ENCODE assay signal across 18 cellular contexts in genomic region chr2:30272286-30272685, GRCh38. TPM values are rescaled to one million over a fixed set of nuclear protein-coding genes. Genes with fewer than 3 reads are reported as not detected.
DNase-seq lines count a peak whose midpoint lies in the region; ATAC-seq, FAIRE-seq and TF ChIP-seq lines count a peak whose summit lies in the region.
"Had no signal": no experiment of that assay in that cellular context is flagged by ENCODE, and none has a peak within 500 bp of the region (broad histone marks: within the 10 kb centered on the region; RNA-seq: fewer than 3 reads in every experiment).

No MANE protein-coding gene starts in this region.

- TF ChIP-seq POLR2A in H1 (IDR thresholded peaks at IDR 0.05; ENCODE audit: control extremely low read depth in 1 of 2, low read depth in 2 of 2, low read length in 2 of 2) = no peak
- no peak for TF ChIP-seq POLR2A in transverse colon (IDR thresholded peaks at IDR 0.05)

- peaks cover 9% of the 10 kb centered on the region for H3K36me3 Mint-ChIP-seq in activated CD8-positive, alpha-beta T cell treated with anti-CD3 and anti-CD28 coated beads for 36 hours (ENCODE audit: low read depth)
- peaks cover 1% of the 10 kb centered on the region for H3K36me3 Mint-ChIP-seq in activated CD8-positive, alpha-beta T cell treated with anti-CD3 and anti-CD28 coated beads, Interleukin-2, amount 10 ng/mL, durations not matched to agents 7 days and 5 days (ENCODE audit: low read depth)
- no peaks in the 10 kb centered on the region for H3K36me3 Mint-ChIP-seq in type B pancreatic cell

- intact Hi-C loops in activated CD8-positive, alpha-beta T cell treated with anti-CD3 and anti-CD28 coated beads for 36 hours (cut with micrococcal nuclease) = no loop called here
- intact Hi-C loops in transverse colon (cut with DNase I; ENCODE audit: low total_unique reads) = no loop called here

- no peaks in the 10 kb centered on the region for H3K27me3 Mint-ChIP-seq in activated CD8-positive, alpha-beta T cell treated with anti-CD3 and anti-CD28 coated beads for 36 hours
- H3K27me3 Mint-ChIP-seq in activated CD8-positive, alpha-beta T cell treated with anti-CD3 and anti-CD28 coated beads, Interleukin-2, amount 10 ng/mL, durations not matched to agents 7 days and 5 days (ENCODE audit: low read depth) = no peaks in the 10 kb centered on the region
- H3K27me3 Mint-ChIP-seq in type B pancreatic cell = no peaks in the 10 kb centered on the region

- H3K27me3 ChIP-seq in SJSA1 (replicated peaks) (no peaks in the 10 kb centered on the region), H1 (replicated peaks in 1 of 4; ENCODE audit: control insufficient read depth in 3 of 4, extremely low read depth in 1 of 4, insufficient read depth in 3 of 4, low read length in 3 of 4) (no peaks in the 10 kb centered on the region), transverse colon (no peaks in the 10 kb centered on the region)

- TF ChIP-seq RAD21 in H1 (IDR thresholded peaks at IDR 0.05 in 1 of 2, conservative IDR thresholded peaks at IDR 0.05 in 1 of 2; ENCODE audit: low read depth in 2 of 2, low read length in 2 of 2) = no peak

- no peak for DNase-seq in activated CD8-positive, alpha-beta T cell treated with anti-CD3 and anti-CD28 coated beads for 36 hours
- no peak for DNase-seq in activated CD8-positive, alpha-beta T cell treated with anti-CD3 and anti-CD28 coated beads, Interleukin-2, amount 10 ng/mL, durations not matched to agents 7 days and 5 days
- DNase-seq in SJSA1 (ENCODE audit: low read depth in 1 of 2, low spot score in 2 of 2) (no peak), H1 (ENCODE audit: low read depth in 1 of 2, low spot score in 2 of 2) (no peak), type B pancreatic cell (ENCODE audit: extremely low spot score, unreplicated experiment) (no peak), HT-29 (ENCODE audit: low spot score) (no peak), transverse colon (no peak)
- DNase-seq: C1 segment of cervical spinal cord; GDM1; HCEC 1CT; KG1; NCI-H1417 treated with DMSO at 0.1 percent for 48 hours; NCI-H1930; NCI-H2171; NCI-H446 treated with DMSO at 0.1 percent for 48 hours; NK-92 treated with Interleukin-12 subunit alpha and Interleukin-12 subunit beta, amount 100 ng/mL, for 24 hours had no signal

- no peak for FAIRE-seq in H1 (lab: Jason Lieb, UNC)
- FAIRE-seq: A204.1, GM12878 had no signal

- no peak overlapping the region for H3K14ac ChIP-seq in H1 (ENCODE audit: insufficient read length)

- H3K4ac ChIP-seq in H1 (replicated peaks; ENCODE audit: insufficient read length, low read depth, low read length) = no peak overlapping the region

- no peak overlapping the region for H2BK15ac ChIP-seq in H1 (ENCODE audit: low read length)

- no peak overlapping the region for H3K23ac ChIP-seq in H1 (ENCODE audit: insufficient read length)

- in situ Hi-C loops in transverse colon (cut with MboI; ENCODE audit: low pct_ligation_motif_present in 1 of 4, low pct_unique_long_range_greater_than_20kb in 1 of 4, low sequenced_read_pairs in 3 of 4) = no loop called here

- H3K9me3 Mint-ChIP-seq in activated CD8-positive, alpha-beta T cell treated with anti-CD3 and anti-CD28 coated beads for 36 hours = no peaks in the 10 kb centered on the region
- no peaks in the 10 kb centered on the region for H3K9me3 Mint-ChIP-seq in activated CD8-positive, alpha-beta T cell treated with anti-CD3 and anti-CD28 coated beads, Interleukin-2, amount 10 ng/mL, durations not matched to agents 7 days and 5 days (ENCODE audit: insufficient read depth)
- peaks cover 5% of the 10 kb centered on the region for H3K9me3 Mint-ChIP-seq in type B pancreatic cell

- POLR2A ChIA-PET in activated CD8-positive, alpha-beta T cell treated with anti-CD3 and anti-CD28 coated beads for 36 hours (lab: Charles Lee) = interaction anchor here (0.9 to 3.7 kb wide), 4 partner anchors 37 to 45 kb away, joined by 4 to 19 read pairs (median 6); no protein-coding TSS in a partner anchor
- POLR2A ChIA-PET in activated CD8-positive, alpha-beta T cell treated with anti-CD3 and anti-CD28 coated beads, Interleukin-2, amount 10 ng/mL, durations not matched to agents 7 days and 5 days (lab: Charles Lee) = no interaction called here
- POLR2A ChIA-PET in H1 (lab: Charles Lee; ENCODE audit: partially characterized antibody) = no interaction called here

- no peak overlapping the region for H3K4me3 Mint-ChIP-seq in activated CD8-positive, alpha-beta T cell treated with anti-CD3 and anti-CD28 coated beads for 36 hours
- no peak overlapping the region for H3K4me3 Mint-ChIP-seq in activated CD8-positive, alpha-beta T cell treated with anti-CD3 and anti-CD28 coated beads, Interleukin-2, amount 10 ng/mL, durations not matched to agents 7 days and 5 days
- no peak overlapping the region for H3K4me3 Mint-ChIP-seq in type B pancreatic cell

- no peaks in the 10 kb centered on the region for H3K23me2 ChIP-seq in H1 (ENCODE audit: low read depth, low read length)

- H3K4me3 ChIP-seq in SJSA1 (no peak overlapping the region), H1 (ENCODE audit: extremely low read depth in 1 of 4, insufficient read depth in 2 of 4, low read depth in 3 of 4, low read length in 4 of 4) (no peak overlapping the region), transverse colon (no peak overlapping the region)
- H3K4me3 ChIP-seq: GM12878 had no signal

- H2AK5ac ChIP-seq in H1 (ENCODE audit: low read depth, low read length) = no peak overlapping the region

- no peak overlapping the region for H3K56ac ChIP-seq in H1 (replicated peaks; ENCODE audit: insufficient read length, low read depth, low read length)

- H4K91ac ChIP-seq in H1 (replicated peaks; ENCODE audit: insufficient read length, low read length) = no peak overlapping the region

- TF ChIP-seq EP300 in H1 (IDR thresholded peaks at IDR 0.05; ENCODE audit: borderline replicate concordance in 1 of 2, low read depth in 2 of 2, low read length in 2 of 2) (no peak), transverse colon (IDR thresholded peaks at IDR 0.05; ENCODE audit: low read depth) (no peak)

- no peaks in the 10 kb centered on the region for H3K36me3 ChIP-seq in SJSA1
- H3K36me3 ChIP-seq in H1 (ENCODE audit: control insufficient read depth in 2 of 4, insufficient read depth in 4 of 4, low read length in 3 of 4) = no peaks in the 10 kb centered on the region
- H3K36me3 ChIP-seq in transverse colon = no peaks in the 10 kb centered on the region

- H2BK12ac ChIP-seq in H1 (ENCODE audit: low read depth, low read length) = no peak overlapping the region

- no peaks in the 10 kb centered on the region for H3K79me1 ChIP-seq in H1 (ENCODE audit: low read depth, low read length)

- H3K9me3 ChIP-seq in SJSA1 (replicated peaks) (no peaks in the 10 kb centered on the region), H1 (ENCODE audit: insufficient read depth in 2 of 2, low read depth in 1 of 2, low read length in 1 of 2) (no peaks in the 10 kb centered on the region), transverse colon (no peaks in the 10 kb centered on the region)

- H4K20me1 ChIP-seq in H1 (replicated peaks in 1 of 2; ENCODE audit: control insufficient read depth in 1 of 2, insufficient read depth in 2 of 2, low read length in 2 of 2) = no peaks in the 10 kb centered on the region

- H2AFZ ChIP-seq in H1 (ENCODE audit: low read length) = no peak overlapping the region

- no peak overlapping the region for H2BK120ac ChIP-seq in H1 (replicated peaks; ENCODE audit: low read depth, low read length)

- peak overlapping the region; percentile 89 for H3K27ac Mint-ChIP-seq in activated CD8-positive, alpha-beta T cell treated with anti-CD3 and anti-CD28 coated beads for 36 hours
- H3K27ac Mint-ChIP-seq in activated CD8-positive, alpha-beta T cell treated with anti-CD3 and anti-CD28 coated beads, Interleukin-2, amount 10 ng/mL, durations not matched to agents 7 days and 5 days = no peak overlapping the region
- H3K27ac Mint-ChIP-seq in type B pancreatic cell = peak overlapping the region; percentile 96

- no peak overlapping the region for H4K5ac ChIP-seq in H1 (ENCODE audit: insufficient read length, low read depth, low read length)

- no peak for TF ChIP-seq CTCF in activated CD8-positive, alpha-beta T cell treated with anti-CD3 and anti-CD28 coated beads for 36 hours (IDR thresholded peaks at IDR 0.05)
- TF ChIP-seq CTCF in H1 (IDR thresholded peaks at IDR 0.05; ENCODE audit: control extremely low read depth in 1 of 3, insufficient read depth in 1 of 3, low read depth in 1 of 3, low read length in 3 of 3) = no peak
- TF ChIP-seq CTCF in type B pancreatic cell (conservative IDR thresholded peaks at IDR 0.05) = no peak
- no peak for TF ChIP-seq CTCF in transverse colon (IDR thresholded peaks at IDR 0.05)

- H3K27ac ChIP-seq in SJSA1 (peak overlapping the region; percentile 94), H1 (ENCODE audit: low read depth, low read length) (no peak overlapping the region), transverse colon (no peak overlapping the region)

- CTCF ChIA-PET in activated CD8-positive, alpha-beta T cell treated with anti-CD3 and anti-CD28 coated beads for 36 hours (lab: Charles Lee) = interaction anchor here (1.4 kb wide), 1 partner anchor 33 kb away, joined by 9 read pairs; no protein-coding TSS in a partner anchor
- CTCF ChIA-PET in activated CD8-positive, alpha-beta T cell treated with anti-CD3 and anti-CD28 coated beads, Interleukin-2, amount 10 ng/mL, durations not matched to agents 7 days and 5 days (lab: Charles Lee) = interaction anchor here (1.0 to 1.4 kb wide), 2 partner anchors 16 to 70 kb away, joined by 3 read pairs; no protein-coding TSS in a partner anchor
- CTCF ChIA-PET in H1 (lab: Charles Lee; ENCODE audit: partially characterized antibody) = interaction anchor here (0.8 to 3.7 kb wide), 4 partner anchors 33 to 433 kb away, joined by 3 to 13 read pairs (median 4); no protein-coding TSS in a partner anchor

- ATAC-seq in activated CD8-positive, alpha-beta T cell treated with anti-CD3 and anti-CD28 coated beads for 36 hours = no peak
- ATAC-seq in activated CD8-positive, alpha-beta T cell treated with anti-CD3 and anti-CD28 coated beads, Interleukin-2, amount 10 ng/mL, durations not matched to agents 7 days and 5 days = no peak
- ATAC-seq: GM12878 had no signal

- H3K9ac ChIP-seq in H1 (replicated peaks in 1 of 4; ENCODE audit: extremely low read depth in 1 of 4, low read depth in 3 of 4, low read length in 3 of 4) = no peak overlapping the region

- no peak overlapping the region; the same call in 1 of the 2 replicates for H3K18ac ChIP-seq in H1 (ENCODE audit: extremely low read depth, low read length)

- H3K4me1 ChIP-seq in SJSA1 (replicated peaks) (peaks cover 47% of the 10 kb centered on the region), H1 (replicated peaks in 1 of 4; ENCODE audit: control insufficient read depth in 3 of 4, insufficient read depth in 4 of 4, low read length in 3 of 4) (0 out of 7 replicates have a peak, but pooled peaks cover 0 to 5% (median 0%) of the 10 kb centered on the region in 4 experiments), transverse colon (peaks cover 5 to 36% (median 23%) of the 10 kb centered on the region in 4 donors)

- H4K8ac ChIP-seq in H1 (ENCODE audit: extremely low read depth, insufficient read depth, low read length) = no peak overlapping the region

- peak overlapping the region; percentile 10; the same call in 1 of the 2 replicates for H2BK5ac ChIP-seq in H1 (ENCODE audit: low read depth, low read length)

- H3K4me2 ChIP-seq in H1 (ENCODE audit: insufficient read depth in 1 of 2, low read depth in 2 of 2, low read length in 2 of 2) = no peak overlapping the region

- H2BK20ac ChIP-seq in H1 (ENCODE audit: low read length) = no peak overlapping the region

- no peaks in the 10 kb centered on the region for H3K79me2 ChIP-seq in H1 (ENCODE audit: control insufficient read depth in 1 of 2, insufficient read depth in 2 of 2, low read length in 2 of 2)

- peaks cover 75% of the 10 kb centered on the region for H3K4me1 Mint-ChIP-seq in activated CD8-positive, alpha-beta T cell treated with anti-CD3 and anti-CD28 coated beads for 36 hours (ENCODE audit: low read depth)
- peaks cover 35% of the 10 kb centered on the region for H3K4me1 Mint-ChIP-seq in activated CD8-positive, alpha-beta T cell treated with anti-CD3 and anti-CD28 coated beads, Interleukin-2, amount 10 ng/mL, durations not matched to agents 7 days and 5 days (ENCODE audit: low read depth)
- H3K4me1 Mint-ChIP-seq in type B pancreatic cell (ENCODE audit: unreplicated experiment) = peaks cover 28% of the 10 kb centered on the region

- WGBS in H1 (ENCODE audit: extremely low coverage in 1 of 2, insufficient coverage in 1 of 2, insufficient read length in 1 of 2, insufficient replicate concordance in 2 of 2, low coverage in 1 of 2, low lambda C conversion rate in 2 of 2, missing lambda C conversion rate in 1 of 2), 2 experiments = 92% methylated on average over 8 of the region's 8 CpGs; no CpG with 5 or more reads in 1 of the 2 experiments
- 93% methylated on average over 8 of the region's 8 CpGs; no CpG with 5 or more reads in 1 of the 2 donors for WGBS in transverse colon (ENCODE audit: low coverage in 1 of 2), 2 donors

RNA-seq across cellular contexts. Expression of gene LBH, which starts 41.0 kb away (rescaled TPM):
- 100 to 1,000 TPM; 127 to 130 TPM for total RNA-seq in activated CD8-positive, alpha-beta T cell treated with anti-CD3 and anti-CD28 coated beads for 36 hours
- 100 to 1,000 TPM in 1 of 2 experiments, 10 to 100 TPM in 1; 97.0 to 100 TPM for total RNA-seq in activated CD8-positive, alpha-beta T cell treated with anti-CD3 and anti-CD28 coated beads, Interleukin-2, amount 10 ng/mL, durations not matched to agents 7 days and 5 days
- total RNA-seq in SJSA1 (2014; rRNA removed; shearing (Covaris generic)) = 163 and 186 TPM in 2 replicates
- 24.6 and 25.7 TPM in 2 replicates for total RNA-seq in H1 (2021; fragmentation: NEBNext Ultra II Directional; extraction: Animal tissue kit (Norgen Biotek cat#: 25700))
- polyA plus RNA-seq in H1 (2011; rRNA removed) = 31.4 and 34.5 TPM in 2 replicates
- polyA plus RNA-seq in H1 (2011; cell fraction: cytosol; rRNA removed) = 26.7 TPM
- polyA plus RNA-seq in H1 (2011; cell fraction: nucleus; rRNA removed) = 19.9 TPM
- 17.6 to 23.3 TPM (median 20.0 TPM) in 4 replicates for polyA plus RNA-seq in H1 (2012, experiment 1 of 2)
- polyA plus RNA-seq in H1 (2012, experiment 2 of 2) = 20.6 TPM
- 11.9 TPM for polyA plus RNA-seq in H1 (2013, experiment 1 of 2)
- 12.4 TPM for polyA plus RNA-seq in H1 (2013, experiment 2 of 2)
- 33.0 and 35.0 TPM in 2 replicates for polyA minus RNA-seq in H1 (2011; rRNA and poly(A)+ RNA removed)
- 33.3 TPM for polyA minus RNA-seq in H1 (2011; cell fraction: cytosol; rRNA and poly(A)+ RNA removed)
- 45.6 TPM for polyA minus RNA-seq in H1 (2011; cell fraction: nucleus; rRNA and poly(A)+ RNA removed)
- total RNA-seq in type B pancreatic cell (ENCODE audit: low replicate concordance) = 78.5 and 116 TPM in 2 replicates
- total RNA-seq in HT-29 (2014; rRNA removed; shearing (Covaris generic)) = 0.10 and 0.42 TPM in 2 replicates
- total RNA-seq in transverse colon = 10 to 100 TPM in 3 of 4 donors, 1 to 10 TPM in 1; 7.0 to 37.8 (median 16.3) TPM
